ENCODE assay signal across 23 cellular contexts in genomic region chr2:81786809-81787208, GRCh38.
"Had no signal": no experiment of that assay in that cellular context is flagged by ENCODE, and none has a peak within 500 bp of the region (broad histone marks: within the 10 kb centered on the region; RNA-seq: fewer than 3 reads in every experiment).

No MANE protein-coding gene starts in this region.

- H3K27me3 ChIP-seq: colonic mucosa, dorsolateral prefrontal cortex, esophagus muscularis mucosa, esophagus squamous epithelium, foreskin keratinocyte, gastrocnemius medialis, gastroesophageal sphincter, heart left ventricle, heart right ventricle had no signal

- H3K27ac ChIP-seq: colonic mucosa, coronary artery, dorsolateral prefrontal cortex, epithelial cell of prostate, esophagus muscularis mucosa, esophagus squamous epithelium, foreskin keratinocyte, gastrocnemius medialis, gastroesophageal sphincter, heart left ventricle, heart right ventricle had no signal

- H3K36me3 ChIP-seq: colonic mucosa, esophagus muscularis mucosa, esophagus squamous epithelium, gastrocnemius medialis, gastroesophageal sphincter, heart left ventricle, heart right ventricle had no signal

- H3K9me3 ChIP-seq: colonic mucosa, gastrocnemius medialis had no signal

- DNase-seq: colonic mucosa; cortex of kidney; dermis blood vessel endothelial cell; dorsolateral prefrontal cortex; effector CD4-positive, alpha-beta T cell; effector CD8-positive, alpha-beta T cell; effector memory CD4-positive, alpha-beta T cell; effector memory CD8-positive, alpha-beta T cell; endodermal cell; erythroblast; esophagus squamous epithelium; foreskin fibroblast; foreskin keratinocyte; foreskin melanocyte; gastrocnemius medialis; glutamatergic neuron; head of caudate nucleus; heart left ventricle; heart right ventricle had no signal

- H3K4me3 ChIP-seq: colonic mucosa, coronary artery, dorsolateral prefrontal cortex, esophagus muscularis mucosa, esophagus squamous epithelium, gastrocnemius medialis, gastroesophageal sphincter, heart left ventricle, heart right ventricle had no signal
